Comparison of ENCODE assay signal across 8 cellular contexts in the genomic region with DNA sequence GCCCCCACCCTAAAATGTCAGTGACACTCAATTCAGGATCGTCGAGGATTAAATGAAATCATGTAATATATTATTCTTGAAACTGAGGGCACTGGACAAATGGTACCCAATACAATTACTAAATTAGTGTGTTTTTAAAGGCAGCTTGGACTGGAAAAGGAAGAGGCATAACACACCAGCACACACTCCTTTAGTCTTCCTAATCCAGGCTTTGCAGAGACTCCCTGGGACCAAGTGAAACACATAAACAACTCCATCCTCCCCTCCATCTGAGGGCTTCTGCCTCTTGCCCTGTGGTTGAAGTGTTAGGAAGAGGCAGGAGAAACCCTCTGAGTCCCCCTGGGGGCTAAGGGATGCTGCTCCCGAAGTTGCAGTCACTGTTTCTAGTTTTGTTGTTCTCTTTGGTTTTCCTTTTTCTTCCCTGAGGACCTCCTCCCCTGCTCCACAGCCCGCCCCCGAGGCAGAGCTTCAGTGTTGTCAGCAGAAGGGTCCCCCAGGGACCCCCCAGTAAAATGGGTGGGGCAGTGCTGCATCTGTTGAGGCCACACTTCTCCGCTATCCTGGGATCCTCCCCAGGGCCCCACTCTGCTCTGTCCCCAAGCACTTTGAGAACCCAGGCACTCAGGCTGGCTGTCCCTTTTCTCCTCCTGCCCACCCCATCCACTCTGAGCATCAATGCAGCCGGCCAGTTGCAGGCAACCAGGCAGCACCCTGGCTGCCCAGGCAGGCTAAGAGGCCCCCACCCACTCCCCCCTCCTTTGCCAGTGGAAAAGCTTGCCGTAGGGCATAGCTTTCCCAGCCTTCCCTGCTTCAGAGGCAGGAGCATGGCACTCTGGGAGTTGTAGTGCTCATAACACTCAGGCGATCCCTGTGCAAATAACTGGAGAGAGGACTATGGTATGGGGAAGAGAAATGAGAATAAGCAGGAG. TPM values are rescaled to one million over a fixed set of nuclear protein-coding genes. Genes with fewer than 3 reads are reported as not detected.
A peak's percentile ranks its signal among the peaks of the same experiment; 100 is the strongest.
DNase-seq lines count a peak whose midpoint lies in the region; ATAC-seq lines count a peak whose summit lies in the region.

No MANE protein-coding gene starts in this region.

- intact Hi-C loops in left ventricle myocardium superior (cut with micrococcal nuclease) (no loop called here), sciatic nerve (cut with DNase I) (no loop called here)

- peak; percentile 84 for ATAC-seq in left ventricle myocardium superior
- peak; percentile 92 for ATAC-seq in sciatic nerve
- no peak for ATAC-seq in HG03039 (IDR thresholded peaks at IDR 0.05; ENCODE audit: unreplicated experiment)

- DNase-seq in C1 segment of cervical spinal cord (lab: John Stamatoyannopoulos, UW) (peak in 10 of 14 donors; percentile 7 to 51 (median 34)), M059J (ENCODE audit: low read depth) (peak; percentile 53), amniotic epithelial cell (ENCODE audit: low read depth) (peak; percentile 59), left ventricle myocardium superior (peak; percentile 66), sciatic nerve (ENCODE audit: low spot score) (no peak), GM19240 (ENCODE audit: insufficient read length, low spot score) (no peak), activated gamma-delta T cell (lab: John Stamatoyannopoulos, UW) (no peak)

RNA-seq across cellular contexts. Expression of gene TMEM63B, which starts 5.9 kb away (rescaled TPM):
- total RNA-seq in M059J (2014; rRNA removed; shearing (Covaris generic)) = 32.8 and 45.0 TPM in 2 replicates
- total RNA-seq in left ventricle myocardium superior = 47.3 TPM
- 38.0 TPM for total RNA-seq in sciatic nerve

RNA-seq across cellular contexts. Expression of gene MRPL14, which starts 6.0 kb away (rescaled TPM):
- 100 and 111 TPM in 2 replicates for total RNA-seq in M059J (2014; rRNA removed; shearing (Covaris generic))
- total RNA-seq in left ventricle myocardium superior (38.8 TPM), sciatic nerve (21.8 TPM)

RNA-seq across cellular contexts. Expression of gene CAPN11, which starts 25.4 kb away (rescaled TPM):
- not detected in 2 replicates for total RNA-seq in M059J (2014; rRNA removed; shearing (Covaris generic))
- total RNA-seq in left ventricle myocardium superior (0.40 TPM), sciatic nerve (6.9 TPM)

Comparison
In these comparisons a context has a peak if more than half of its experiments do, and no peak if none do; other contexts are left out.
1. DNase-seq: peak in C1 segment of cervical spinal cord (10 of 14), M059J (single experiment), amniotic epithelial cell (single experiment) and left ventricle myocardium superior (single experiment); none in sciatic nerve (single experiment), GM19240 (single experiment) and activated gamma-delta T cell (single experiment).